15 cellular contexts compared by ENCODE assay signal in genomic region chr7:106841896-106842390, GRCh38. TPM values are rescaled to one million over a fixed set of nuclear protein-coding genes. Genes with fewer than 3 reads are reported as not detected.
A peak's percentile ranks its signal among the peaks of the same experiment; 100 is the strongest.
DNase-seq lines count a peak whose midpoint lies in the region; ATAC-seq and TF ChIP-seq lines count a peak whose summit lies in the region.
"Had no signal": no experiment of that assay in that cellular context is flagged by ENCODE, and none has a peak within 500 bp of the region (broad histone marks: within the 10 kb centered on the region; RNA-seq: fewer than 3 reads in every experiment).

No MANE protein-coding gene starts in this region.

- H3K27ac ChIP-seq in PC-9 = no peak overlapping the region
- H3K27ac ChIP-seq: BLaER1, foreskin keratinocyte had no signal

- POLR2A ChIA-PET in WTC11 (lab: Charles Lee) (no interaction called here), PC-9 (lab: Charles Lee; ENCODE audit: unreplicated experiment) (no interaction called here)

- peaks cover 48% of the 10 kb centered on the region for H3K4me1 Mint-ChIP-seq in WTC11
- H3K4me1 Mint-ChIP-seq in memory B cell = peaks cover 8% of the 10 kb centered on the region

- H3K9me3 ChIP-seq in PC-9 (ENCODE audit: insufficient read depth, low read depth) = peaks cover 5% of the 10 kb centered on the region; the same call in 1 of the 2 replicates
- H3K9me3 ChIP-seq: BLaER1 had no signal

- no peaks in the 10 kb centered on the region for H3F3A ChIP-seq in PC-9 (ENCODE audit: insufficient read depth, low read depth)

- H3K4me1 ChIP-seq in PC-9 (replicated peaks; ENCODE audit: insufficient read depth) = no peaks in the 10 kb centered on the region
- H3K4me1 ChIP-seq: foreskin keratinocyte had no signal

- H3K27ac Mint-ChIP-seq in WTC11 = no peak overlapping the region
- no peak overlapping the region for H3K27ac Mint-ChIP-seq in memory B cell
- H3K27ac Mint-ChIP-seq: nephron progenitor cell had no signal

- H3K27me3 Mint-ChIP-seq in WTC11 (ENCODE audit: low read depth) (no peaks in the 10 kb centered on the region; the same call in none of the 2 replicates), memory B cell (peaks cover 2% of the 10 kb centered on the region)

- BruUV-seq in PC-9 (replicated peaks; lab: Mats Ljungman, UMichigan) = no TSS peak

- H3K4me2 ChIP-seq in PC-9 = no peak overlapping the region
- H3K4me2 ChIP-seq: BLaER1 had no signal

- in situ Hi-C loops in G401 (cut with HindIII; ENCODE audit: low sequenced_read_pairs) = no loop called here

- no peaks in the 10 kb centered on the region for H4K20me1 ChIP-seq in PC-9 (ENCODE audit: insufficient read depth)
- H4K20me1 ChIP-seq: BLaER1 had no signal

- H3K4me3 Mint-ChIP-seq in WTC11 (no peak overlapping the region), memory B cell (no peak overlapping the region)
- H3K4me3 Mint-ChIP-seq: nephron progenitor cell had no signal

- TF ChIP-seq CTCF in WTC11 (IDR thresholded peaks at IDR 0.05) = no peak
- no peak for TF ChIP-seq CTCF in PC-9 (conservative IDR thresholded peaks at IDR 0.05)

- ATAC-seq in WTC11 (peak; percentile 81), memory B cell (ENCODE audit: low read depth) (peak; percentile 53), HG02759 (IDR thresholded peaks at IDR 0.05; ENCODE audit: unreplicated experiment) (no peak)
- ATAC-seq: foreskin keratinocyte had no signal

- no peak overlapping the region for H2AFZ ChIP-seq in PC-9

- H3K36me3 Mint-ChIP-seq in WTC11 (no peaks in the 10 kb centered on the region), memory B cell (peaks cover 3% of the 10 kb centered on the region)

- H3K79me2 ChIP-seq in PC-9 (ENCODE audit: low read depth) = no peaks in the 10 kb centered on the region

- H3K9me3 Mint-ChIP-seq in WTC11 (no peaks in the 10 kb centered on the region), memory B cell (no peaks in the 10 kb centered on the region)
- H3K9me3 Mint-ChIP-seq: H9, nephron progenitor cell had no signal

- no peaks in the 10 kb centered on the region for H3K9me2 ChIP-seq in PC-9 (ENCODE audit: insufficient read depth)

- peak; percentile 75 for DNase-seq in G401 (ENCODE audit: low spot score)
- peak; percentile 56 for DNase-seq in NCI-H187 treated with DMSO at 0.1 percent for 48 hours (lab: John Stamatoyannopoulos, UW)
- no peak for DNase-seq in WTC11 (ENCODE audit: low spot score)
- no peak for DNase-seq in memory B cell (ENCODE audit: low spot score in 2 of 2)
- no peak for DNase-seq in PC-9
- DNase-seq in pons (ENCODE audit: low spot score) = no peak
- DNase-seq in stimulated activated CD4-positive, alpha-beta T cell treated with anti-CD3 and anti-CD28 coated beads, Interleukin-15, amount 100 ng/mL, for 24 hours = no peak
- DNase-seq: activated CD4-positive, alpha-beta T cell treated with anti-CD3 and anti-CD28 coated beads for 4 hours; anterior cingulate cortex; foreskin keratinocyte; H9; nephron progenitor cell; NK-92 treated with Interleukin-12 subunit alpha and Interleukin-12 subunit beta, amount 100 ng/mL, for 24 hours had no signal

- no peak overlapping the region for H3K4me3 ChIP-seq in PC-9
- H3K4me3 ChIP-seq: BLaER1 had no signal

- CTCF ChIA-PET in WTC11 (lab: Charles Lee) = no interaction called here
- CTCF ChIA-PET in PC-9 (lab: Charles Lee) = no interaction called here

- intact Hi-C loops in PC-9 (cut with micrococcal nuclease; ENCODE audit: unreplicated experiment) = no loop called here

- H3K27me3 ChIP-seq in PC-9 (ENCODE audit: insufficient read depth, low read depth) = no peaks in the 10 kb centered on the region
- H3K27me3 ChIP-seq: BLaER1 had no signal

- H3K36me3 ChIP-seq in PC-9 (ENCODE audit: low read depth) = no peaks in the 10 kb centered on the region
- H3K36me3 ChIP-seq: BLaER1 had no signal

TF ChIP-seq in WTC11, 78 proteins besides CTCF, POLR2A, EP300 and RAD21:
- TF ChIP-seq JAZF1 (CRISPR knock-in tag; IDR thresholded peaks at IDR 0.05) (peak; percentile 80; the same call in 1 of the 2 replicates), TEAD1 (CRISPR knock-in tag; IDR thresholded peaks at IDR 0.05) (peak; percentile 55; the same call in 1 of the 2 replicates), AFF4 (CRISPR knock-in tag; IDR thresholded peaks at IDR 0.05; ENCODE audit: borderline replicate concordance) (no peak), ELF4 (CRISPR knock-in tag; IDR thresholded peaks at IDR 0.05; ENCODE audit: low read depth) (no peak), OVOL2 (CRISPR knock-in tag; IDR thresholded peaks at IDR 0.05; ENCODE audit: borderline replicate concordance) (no peak; the same call in 1 of the 2 replicates), ZNF532 (CRISPR knock-in tag; IDR thresholded peaks at IDR 0.05; ENCODE audit: borderline replicate concordance) (no peak), ZNF423 (CRISPR knock-in tag; IDR thresholded peaks at IDR 0.05) (peak; percentile 29; the same call in 1 of the 2 replicates)

RNA-seq across cellular contexts. Expression of gene PIK3CG, which starts 23.1 kb away (rescaled TPM):
- total RNA-seq in G401 (2014; rRNA removed; shearing (Covaris generic)) = 0.74 and 1.5 TPM in 2 replicates
- total RNA-seq in WTC11 (2021) (0.07 to 0.11 TPM (median 0.07 TPM) in 3 replicates), PC-9 (2021) (not detected in 2 replicates)
- total RNA-seq: foreskin keratinocyte, H9 had no signal

Comparison
In these comparisons a context has a peak if more than half of its experiments do, and no peak if none do; other contexts are left out.
1. DNase-seq: peak in G401 (single experiment) and NCI-H187 treated with DMSO at 0.1 percent for 48 hours (single experiment); none in WTC11 (single experiment), memory B cell (0 of 2), PC-9 (0 of 2), pons (single experiment) and stimulated activated CD4-positive, alpha-beta T cell treated with anti-CD3 and anti-CD28 coated beads, Interleukin-15, amount 100 ng/mL, for 24 hours (single experiment).